ENCODE assay signal across 25 cellular contexts in genomic region chr16:56347670-56348069, GRCh38.
"Had no signal": no experiment of that assay in that cellular context is flagged by ENCODE, and none has a peak within 500 bp of the region (broad histone marks: within the 10 kb centered on the region; RNA-seq: fewer than 3 reads in every experiment).

No MANE protein-coding gene starts in this region.

- H3K4me1 ChIP-seq: breast epithelium, esophagus muscularis mucosa, foreskin keratinocyte, pancreas, psoas muscle, uterus had no signal

- H3K27ac ChIP-seq: breast epithelium, esophagus muscularis mucosa, foreskin keratinocyte, neutrophil, pancreas, psoas muscle, thoracic aorta, uterus had no signal

- H3K9me3 ChIP-seq: breast epithelium, esophagus muscularis mucosa, neutrophil, pancreas, psoas muscle, thoracic aorta, uterus had no signal

- DNase-seq: activated CD4-positive, alpha-beta memory T cell treated with anti-CD3 and anti-CD28 coated beads for 36 hours; activated CD4-positive, alpha-beta T cell treated with anti-CD3 and anti-CD28 coated beads, Interleukin-2, amount 10 ng/mL, durations not matched to agents 24 days and 14 days; activated CD4-positive, CD25-positive, alpha-beta regulatory T cell treated with anti-CD3 and anti-CD28 coated beads, Interleukin-2, amount 50 U/mL, for 72 hours; activated CD8-positive, alpha-beta memory T cell treated with anti-CD3 and anti-CD28 coated beads, Interleukin-2, amount 50 U/mL, for 48 hours; activated gamma-delta T cell; activated naive CD4-positive, alpha-beta T cell treated with anti-CD3 and anti-CD28 coated beads, Interleukin-2, amount 10 ng/mL, durations not matched to agents 7 days and 5 days; activated naive CD8-positive, alpha-beta T cell treated with anti-CD3 and anti-CD28 coated beads, Interleukin-2, amount 10 ng/mL, durations not matched to agents 7 days and 5 days; activated T-cell treated with anti-CD3 and anti-CD28 coated beads, Interleukin-2, amount 50 U/mL, for 24 hours; dermis blood vessel endothelial cell; effector CD4-positive, alpha-beta T cell; foreskin keratinocyte; mesendoderm; stimulated activated naive CD4-positive, alpha-beta T cell treated with Interleukin-2 at 50 U/mL for 16 hours; T-helper 17 cell; trophoblast cell; uterus had no signal

- H3K36me3 ChIP-seq: breast epithelium, neutrophil, pancreas, thoracic aorta, uterus had no signal

- H3K4me3 ChIP-seq: breast epithelium, esophagus muscularis mucosa, lung, pancreas, psoas muscle, thoracic aorta, uterus had no signal

- ATAC-seq: foreskin keratinocyte; natural killer cell treated with Interleukin-12 subunit alpha and Interleukin-12 subunit beta and Interleukin-15 and Interleukin-18, amount 100 ng/mL, for 72 hours; psoas muscle; SK-N-SH treated with all-trans-retinoic acid at 6 μM for 48 hours; T-helper 17 cell had no signal

- H3K27me3 ChIP-seq: breast epithelium, esophagus muscularis mucosa, neutrophil, pancreas, uterus had no signal
